Comparison of ENCODE assay signal across 16 cellular contexts in the genomic region with DNA sequence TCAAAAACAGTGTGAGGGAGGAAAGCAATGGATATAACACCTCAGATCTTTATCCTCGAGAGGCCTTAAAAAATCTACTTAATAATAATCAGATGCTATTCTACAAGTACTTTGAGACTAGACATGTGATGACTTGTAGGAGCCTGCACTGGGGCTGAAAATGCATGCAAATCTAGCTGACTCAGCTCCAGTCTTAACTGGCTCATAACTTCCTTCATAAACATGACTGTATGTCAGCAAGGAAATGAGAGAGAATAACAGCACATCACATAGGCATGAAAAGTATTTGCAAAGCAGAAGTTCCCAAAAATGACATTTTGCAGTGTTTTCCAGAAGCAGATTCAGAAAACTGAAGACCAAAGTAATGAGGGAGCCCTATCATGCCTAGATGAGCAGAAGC. TPM values are rescaled to one million over a fixed set of nuclear protein-coding genes. Genes with fewer than 3 reads are reported as not detected.
DNase-seq lines count a peak whose midpoint lies in the region; TF ChIP-seq lines count a peak whose summit lies in the region.
"Had no signal": no experiment of that assay in that cellular context is flagged by ENCODE, and none has a peak within 500 bp of the region (broad histone marks: within the 10 kb centered on the region; RNA-seq: fewer than 3 reads in every experiment).

No MANE protein-coding gene starts in this region.

- peak; percentile 93 for DNase-seq in HCEC 1CT
- DNase-seq in SK-N-SH = no peak
- DNase-seq in fibroblast of pulmonary artery (ENCODE audit: low read depth) = peak; percentile 66
- peak; percentile 79 for DNase-seq in ureter (ENCODE audit: low spot score)
- no peak for DNase-seq in activated naive CD4-positive, alpha-beta T cell treated with anti-CD3 and anti-CD28 coated beads, Interleukin-2, amount 10 ng/mL, durations not matched to agents 7 days and 5 days
- DNase-seq in T-helper 1 cell = no peak
- no peak for DNase-seq in DMS 273 (lab: John Stamatoyannopoulos, UW; ENCODE audit: unreplicated experiment)
- DNase-seq: activated CD8-positive, alpha-beta T cell treated with anti-CD3 and anti-CD28 coated beads for 36 hours; H9; immature natural killer cell; NCI-H524 treated with DMSO at 0.1 percent for 48 hours; right cardiac atrium had no signal

- no peaks in the 10 kb centered on the region for H3K9me2 ChIP-seq in SK-N-SH

- H3K27me3 ChIP-seq in SK-N-SH (ENCODE audit: insufficient read depth) = no peaks in the 10 kb centered on the region
- H3K27me3 ChIP-seq: esophagus muscularis mucosa had no signal

- H3K27ac ChIP-seq in SK-N-SH (ENCODE audit: low read depth in 2 of 2, low read length in 1 of 2) = peak overlapping the region in 1 of 2 experiments; percentile 53; a peak in 3 of 4 replicates
- H3K27ac ChIP-seq: esophagus muscularis mucosa had no signal

- CTCF ChIA-PET in SK-N-SH (lab: Yijun Ruan, JAX) = no interaction called here
- CTCF ChIA-PET in activated naive CD4-positive, alpha-beta T cell treated with anti-CD3 and anti-CD28 coated beads, Interleukin-2, amount 10 ng/mL, durations not matched to agents 7 days and 5 days (lab: Charles Lee) = no interaction called here

- no peak overlapping the region for H3K4me2 ChIP-seq in SK-N-SH

- H3K36me3 ChIP-seq in SK-N-SH (replicated peaks in 1 of 2; ENCODE audit: control insufficient read depth in 1 of 2, insufficient read depth in 2 of 2, low read length in 1 of 2) = no peaks in the 10 kb centered on the region
- H3K36me3 ChIP-seq: esophagus muscularis mucosa had no signal

- H3K36me3 Mint-ChIP-seq in activated naive CD4-positive, alpha-beta T cell treated with anti-CD3 and anti-CD28 coated beads, Interleukin-2, amount 10 ng/mL, durations not matched to agents 7 days and 5 days = no peaks in the 10 kb centered on the region
- H3K36me3 Mint-ChIP-seq: immature natural killer cell had no signal

- H3K9me3 Mint-ChIP-seq in activated naive CD4-positive, alpha-beta T cell treated with anti-CD3 and anti-CD28 coated beads, Interleukin-2, amount 10 ng/mL, durations not matched to agents 7 days and 5 days = peaks cover 2% of the 10 kb centered on the region
- H3K9me3 Mint-ChIP-seq: activated CD8-positive, alpha-beta T cell treated with anti-CD3 and anti-CD28 coated beads for 36 hours had no signal

- TF ChIP-seq CTCF in SK-N-SH (IDR thresholded peaks at IDR 0.05) = no peak
- no peak for TF ChIP-seq CTCF in fibroblast of pulmonary artery (IDR thresholded peaks at IDR 0.05; ENCODE audit: low read length, missing control alignments)

- H3K4me3 Mint-ChIP-seq in activated naive CD4-positive, alpha-beta T cell treated with anti-CD3 and anti-CD28 coated beads, Interleukin-2, amount 10 ng/mL, durations not matched to agents 7 days and 5 days = no peak overlapping the region
- H3K4me3 Mint-ChIP-seq: activated CD8-positive, alpha-beta T cell treated with anti-CD3 and anti-CD28 coated beads for 36 hours; central memory CD8-positive, alpha-beta T cell; H9; immature natural killer cell had no signal

- H3K27ac Mint-ChIP-seq in activated naive CD4-positive, alpha-beta T cell treated with anti-CD3 and anti-CD28 coated beads, Interleukin-2, amount 10 ng/mL, durations not matched to agents 7 days and 5 days = no peak overlapping the region
- H3K27ac Mint-ChIP-seq: activated CD8-positive, alpha-beta T cell treated with anti-CD3 and anti-CD28 coated beads for 36 hours; H9; immature natural killer cell had no signal

- 16% methylated on average over 1 of the region's 1 CpG for WGBS in SK-N-SH (ENCODE audit: low lambda C conversion rate)

- H3K79me2 ChIP-seq in SK-N-SH (ENCODE audit: insufficient read depth) = no peaks in the 10 kb centered on the region

- H3F3A ChIP-seq in SK-N-SH (replicated peaks; ENCODE audit: insufficient read depth) = peaks cover 22% of the 10 kb centered on the region

- H4K20me1 ChIP-seq in SK-N-SH (ENCODE audit: insufficient read depth) = no peaks in the 10 kb centered on the region

- no peak for TF ChIP-seq RAD21 in SK-N-SH (IDR thresholded peaks at IDR 0.05; ENCODE audit: low read length)

- H3K9ac ChIP-seq in SK-N-SH = no peak overlapping the region

- POLR2A ChIA-PET in SK-N-SH (lab: Yijun Ruan, JAX) = no interaction called here

- peaks cover 0 to 6% of the 10 kb centered on the region in 2 experiments; a peak in 2 of 4 replicates for H3K4me1 ChIP-seq in SK-N-SH (ENCODE audit: control insufficient read depth in 1 of 2, insufficient read depth in 2 of 2, low read depth in 1 of 2, low read length in 1 of 2)
- H3K4me1 ChIP-seq: esophagus muscularis mucosa had no signal

- no peaks in the 10 kb centered on the region for H3K9me3 ChIP-seq in SK-N-SH
- H3K9me3 ChIP-seq: esophagus muscularis mucosa had no signal

- TF ChIP-seq EP300 in SK-N-SH (IDR thresholded peaks at IDR 0.05; ENCODE audit: borderline replicate concordance in 1 of 2, low read depth in 1 of 2, low read length in 1 of 2) = peak in 1 of 2 experiments; percentile 82; a peak in 2 of 4 replicates

- no peak overlapping the region for H2AFZ ChIP-seq in SK-N-SH (ENCODE audit: low read depth)

- no peaks in the 10 kb centered on the region for H3K4me1 Mint-ChIP-seq in activated naive CD4-positive, alpha-beta T cell treated with anti-CD3 and anti-CD28 coated beads, Interleukin-2, amount 10 ng/mL, durations not matched to agents 7 days and 5 days
- H3K4me1 Mint-ChIP-seq: central memory CD8-positive, alpha-beta T cell; H9; immature natural killer cell had no signal

- no peak overlapping the region for H3K4me3 ChIP-seq in SK-N-SH (ENCODE audit: low read depth in 2 of 2, low read length in 1 of 2)
- H3K4me3 ChIP-seq in fibroblast of pulmonary artery (replicated peaks; ENCODE audit: low read depth, low read length) = no peak overlapping the region
- H3K4me3 ChIP-seq: esophagus muscularis mucosa had no signal

- H3K27me3 Mint-ChIP-seq in activated naive CD4-positive, alpha-beta T cell treated with anti-CD3 and anti-CD28 coated beads, Interleukin-2, amount 10 ng/mL, durations not matched to agents 7 days and 5 days = no peaks in the 10 kb centered on the region

TF ChIP-seq in SK-N-SH, 30 proteins besides CTCF, POLR2A, EP300 and RAD21 (continues in another document):
- TF ChIP-seq YY1 (IDR thresholded peaks at IDR 0.05; ENCODE audit: low read depth) (no peak), TEAD4 (IDR thresholded peaks at IDR 0.05; ENCODE audit: borderline replicate concordance, insufficient read depth) (peak; percentile 68; the same call in 1 of the 2 replicates), RFX5 (IDR thresholded peaks at IDR 0.05; ENCODE audit: low read length) (no peak), GATA2 (CRISPR knock-in tag; IDR thresholded peaks at IDR 0.05) (no peak), FOXM1 (IDR thresholded peaks at IDR 0.05; ENCODE audit: low read depth) (0 out of 2 replicates have a peak, but pooled peaks have one; percentile 26), RXRA (IDR thresholded peaks at IDR 0.05; ENCODE audit: borderline replicate concordance, low read depth) (peak; percentile 56; the same call in 1 of the 2 replicates), FOSL2 (IDR thresholded peaks at IDR 0.05; ENCODE audit: borderline replicate concordance, low read depth) (peak; percentile 87), USF1 (IDR thresholded peaks at IDR 0.05; ENCODE audit: borderline replicate concordance, low read depth) (no peak), RCOR1 (IDR thresholded peaks at IDR 0.05; ENCODE audit: low read length) (no peak), GABPA (IDR thresholded peaks at IDR 0.05; ENCODE audit: low read depth) (no peak), SIN3A (IDR thresholded peaks at IDR 0.05; ENCODE audit: borderline replicate concordance, low read depth, low read length) (no peak), TAF1 (IDR thresholded peaks at IDR 0.05; ENCODE audit: borderline replicate concordance, low read depth, low read length) (no peak), SMC3 (IDR thresholded peaks at IDR 0.05; ENCODE audit: low read depth, low read length) (no peak), POLR2AphosphoS5 (IDR thresholded peaks at IDR 0.05; ENCODE audit: low read depth, low read length) (peak; percentile 35; the same call in 1 of the 2 replicates), EZH2phosphoT487 (IDR thresholded peaks at IDR 0.05; ENCODE audit: borderline replicate concordance, low read depth) (no peak), MXI1 (IDR thresholded peaks at IDR 0.05; ENCODE audit: low read depth, low read length) (no peak), ELF1 (IDR thresholded peaks at IDR 0.05) (peak; percentile 21; the same call in 1 of the 2 replicates)
- TF ChIP-seq, protein P1, sequence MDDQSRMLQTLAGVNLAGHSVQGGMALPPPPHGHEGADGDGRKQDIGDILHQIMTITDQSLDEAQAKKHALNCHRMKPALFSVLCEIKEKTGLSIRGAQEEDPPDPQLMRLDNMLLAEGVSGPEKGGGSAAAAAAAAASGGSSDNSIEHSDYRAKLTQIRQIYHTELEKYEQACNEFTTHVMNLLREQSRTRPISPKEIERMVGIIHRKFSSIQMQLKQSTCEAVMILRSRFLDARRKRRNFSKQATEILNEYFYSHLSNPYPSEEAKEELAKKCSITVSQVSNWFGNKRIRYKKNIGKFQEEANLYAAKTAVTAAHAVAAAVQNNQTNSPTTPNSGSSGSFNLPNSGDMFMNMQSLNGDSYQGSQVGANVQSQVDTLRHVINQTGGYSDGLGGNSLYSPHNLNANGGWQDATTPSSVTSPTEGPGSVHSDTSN (IDR thresholded peaks at IDR 0.05) = peak; percentile 78

RNA-seq across cellular contexts. Expression of gene PSG5, which starts 38.1 kb away (rescaled TPM):
- polyA plus RNA-seq in SK-N-SH (2012; rRNA removed) = 70.3 and 133 TPM in 2 replicates
- 98.7 and 111 TPM in 2 replicates for polyA plus RNA-seq in SK-N-SH (2012; cell fraction: cytosol; rRNA removed)
- polyA plus RNA-seq in SK-N-SH (2012; cell fraction: nucleus; rRNA removed) = 63.1 and 123 TPM in 2 replicates
- total RNA-seq in ureter = not detected
- total RNA-seq: activated CD8-positive, alpha-beta T cell treated with anti-CD3 and anti-CD28 coated beads for 36 hours; esophagus muscularis mucosa; H9; HT-29; right cardiac atrium; temporal lobe had no signal
- polyA plus RNA-seq: immature natural killer cell, right cardiac atrium had no signal

RNA-seq across cellular contexts. Expression of gene PSG4, which starts 57.2 kb away (rescaled TPM):
- polyA plus RNA-seq in SK-N-SH (2012; rRNA removed) = 175 and 311 TPM in 2 replicates
- 173 and 177 TPM in 2 replicates for polyA plus RNA-seq in SK-N-SH (2012; cell fraction: cytosol; rRNA removed)
- polyA plus RNA-seq in SK-N-SH (2012; cell fraction: nucleus; rRNA removed) = 423 and 650 TPM in 2 replicates
- 1.5 TPM for total RNA-seq in ureter
- total RNA-seq: activated CD8-positive, alpha-beta T cell treated with anti-CD3 and anti-CD28 coated beads for 36 hours; H9; HT-29; right cardiac atrium; temporal lobe had no signal
- polyA plus RNA-seq: immature natural killer cell, right cardiac atrium had no signal

Comparison
In these comparisons a context has a peak if more than half of its experiments do, and no peak if none do; other contexts are left out.
1. DNase-seq: peak in HCEC 1CT (single experiment), fibroblast of pulmonary artery (single experiment) and ureter (single experiment); none in SK-N-SH (single experiment), activated naive CD4-positive, alpha-beta T cell treated with anti-CD3 and anti-CD28 coated beads, Interleukin-2, amount 10 ng/mL, durations not matched to agents 7 days and 5 days (single experiment), T-helper 1 cell (0 of 5) and DMS 273 (single experiment).